In genomic region chr1:44213222-44214112, GRCh38 we compare ENCODE assay signal across 1 cellular context.
TF ChIP-seq lines count a peak whose summit lies in the region.

Gene DMAP1 (plus strand): TSS chr1:44213471. CDS start chr1:44213754, 283 bp downstream.

TF ChIP-seq in K562, 482 proteins besides CTCF, POLR2A, EP300 and RAD21 (continued from another document and continues in another):
- peak in 1 of 2 experiments; percentile 67; a peak in 1 of 4 replicates for TF ChIP-seq ZMIZ1 (IDR thresholded peaks at IDR 0.05; ENCODE audit: low read depth in 2 of 2, low read length in 2 of 2)
- no peak for TF ChIP-seq SRSF1 (IDR thresholded peaks at IDR 0.05; ENCODE audit: low read depth, low read length)
- TF ChIP-seq ZNF280A (IDR thresholded peaks at IDR 0.05; ENCODE audit: low read depth, partially characterized antibody): no peak
- TF ChIP-seq, protein P1, sequence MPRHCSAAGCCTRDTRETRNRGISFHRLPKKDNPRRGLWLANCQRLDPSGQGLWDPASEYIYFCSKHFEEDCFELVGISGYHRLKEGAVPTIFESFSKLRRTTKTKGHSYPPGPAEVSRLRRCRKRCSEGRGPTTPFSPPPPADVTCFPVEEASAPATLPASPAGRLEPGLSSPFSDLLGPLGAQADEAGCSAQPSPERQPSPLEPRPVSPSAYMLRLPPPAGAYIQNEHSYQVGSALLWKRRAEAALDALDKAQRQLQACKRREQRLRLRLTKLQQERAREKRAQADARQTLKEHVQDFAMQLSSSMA (CRISPR knock-in tag; IDR thresholded peaks at IDR 0.05): peak; percentile 94
- TF ChIP-seq ARHGAP35 (IDR thresholded peaks at IDR 0.05; ENCODE audit: partially characterized antibody): no peak
- peak; percentile 100 for TF ChIP-seq GABPB1 (CRISPR knock-in tag; IDR thresholded peaks at IDR 0.05)
- TF ChIP-seq ZNF324 (CRISPR knock-in tag; IDR thresholded peaks at IDR 0.05): peak; percentile 44; the same call in 1 of the 2 replicates
- no peak for TF ChIP-seq BRD9 (IDR thresholded peaks at IDR 0.05; ENCODE audit: low read depth, partially characterized antibody)
- no peak; the same call in 1 of the 2 replicates for TF ChIP-seq TAL1 (IDR thresholded peaks at IDR 0.05)
- TF ChIP-seq KAT8 (IDR thresholded peaks at IDR 0.05; ENCODE audit: low read depth): no peak
- TF ChIP-seq ZNF77 (CRISPR knock-in tag; IDR thresholded peaks at IDR 0.05): no peak
- TF ChIP-seq TEAD1 (CRISPR knock-in tag; IDR thresholded peaks at IDR 0.05): peak; percentile 81 to 93; a peak in 3 of 4 replicates
- no peak for TF ChIP-seq ZNF282 (CRISPR knock-in tag; IDR thresholded peaks at IDR 0.05)
- no peak for TF ChIP-seq NFE2L1 (tag; IDR thresholded peaks at IDR 0.05; ENCODE audit: borderline replicate concordance, low read depth)
- TF ChIP-seq KDM5B (IDR thresholded peaks at IDR 0.05; ENCODE audit: insufficient replicate concordance, low read depth, low read length): peak; percentile 80
- peak; percentile 69; the same call in 1 of the 2 replicates for TF ChIP-seq E2F5 (CRISPR knock-in tag; IDR thresholded peaks at IDR 0.05)
- TF ChIP-seq ILK (tag; IDR thresholded peaks at IDR 0.05; ENCODE audit: borderline replicate concordance, low read depth): no peak
- TF ChIP-seq XRCC5 (IDR thresholded peaks at IDR 0.05; ENCODE audit: low read depth, low read length): peak; percentile 100
- TF ChIP-seq, protein P2, sequence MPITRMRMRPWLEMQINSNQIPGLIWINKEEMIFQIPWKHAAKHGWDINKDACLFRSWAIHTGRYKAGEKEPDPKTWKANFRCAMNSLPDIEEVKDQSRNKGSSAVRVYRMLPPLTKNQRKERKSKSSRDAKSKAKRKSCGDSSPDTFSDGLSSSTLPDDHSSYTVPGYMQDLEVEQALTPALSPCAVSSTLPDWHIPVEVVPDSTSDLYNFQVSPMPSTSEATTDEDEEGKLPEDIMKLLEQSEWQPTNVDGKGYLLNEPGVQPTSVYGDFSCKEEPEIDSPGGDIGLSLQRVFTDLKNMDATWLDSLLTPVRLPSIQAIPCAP (CRISPR knock-in tag; IDR thresholded peaks at IDR 0.05; ENCODE audit: borderline replicate concordance): no peak
- TF ChIP-seq LARP7 (IDR thresholded peaks at IDR 0.05): peak; percentile 93
- TF ChIP-seq CBX2 (IDR thresholded peaks at IDR 0.05; ENCODE audit: insufficient read depth, low read length, poor library complexity, severe bottlenecking): no peak
- 0 out of 2 replicates have a peak, but pooled peaks have one; percentile 72 for TF ChIP-seq ZNF174 (CRISPR knock-in tag; IDR thresholded peaks at IDR 0.05)
- no peak for TF ChIP-seq SLC30A9 (CRISPR knock-in tag; IDR thresholded peaks at IDR 0.05)
- no peak for TF ChIP-seq WHSC1 (IDR thresholded peaks at IDR 0.05; ENCODE audit: low read length)
- TF ChIP-seq SMAD2 (IDR thresholded peaks at IDR 0.05; ENCODE audit: low read depth, low read length): no peak
- TF ChIP-seq, protein P3, sequence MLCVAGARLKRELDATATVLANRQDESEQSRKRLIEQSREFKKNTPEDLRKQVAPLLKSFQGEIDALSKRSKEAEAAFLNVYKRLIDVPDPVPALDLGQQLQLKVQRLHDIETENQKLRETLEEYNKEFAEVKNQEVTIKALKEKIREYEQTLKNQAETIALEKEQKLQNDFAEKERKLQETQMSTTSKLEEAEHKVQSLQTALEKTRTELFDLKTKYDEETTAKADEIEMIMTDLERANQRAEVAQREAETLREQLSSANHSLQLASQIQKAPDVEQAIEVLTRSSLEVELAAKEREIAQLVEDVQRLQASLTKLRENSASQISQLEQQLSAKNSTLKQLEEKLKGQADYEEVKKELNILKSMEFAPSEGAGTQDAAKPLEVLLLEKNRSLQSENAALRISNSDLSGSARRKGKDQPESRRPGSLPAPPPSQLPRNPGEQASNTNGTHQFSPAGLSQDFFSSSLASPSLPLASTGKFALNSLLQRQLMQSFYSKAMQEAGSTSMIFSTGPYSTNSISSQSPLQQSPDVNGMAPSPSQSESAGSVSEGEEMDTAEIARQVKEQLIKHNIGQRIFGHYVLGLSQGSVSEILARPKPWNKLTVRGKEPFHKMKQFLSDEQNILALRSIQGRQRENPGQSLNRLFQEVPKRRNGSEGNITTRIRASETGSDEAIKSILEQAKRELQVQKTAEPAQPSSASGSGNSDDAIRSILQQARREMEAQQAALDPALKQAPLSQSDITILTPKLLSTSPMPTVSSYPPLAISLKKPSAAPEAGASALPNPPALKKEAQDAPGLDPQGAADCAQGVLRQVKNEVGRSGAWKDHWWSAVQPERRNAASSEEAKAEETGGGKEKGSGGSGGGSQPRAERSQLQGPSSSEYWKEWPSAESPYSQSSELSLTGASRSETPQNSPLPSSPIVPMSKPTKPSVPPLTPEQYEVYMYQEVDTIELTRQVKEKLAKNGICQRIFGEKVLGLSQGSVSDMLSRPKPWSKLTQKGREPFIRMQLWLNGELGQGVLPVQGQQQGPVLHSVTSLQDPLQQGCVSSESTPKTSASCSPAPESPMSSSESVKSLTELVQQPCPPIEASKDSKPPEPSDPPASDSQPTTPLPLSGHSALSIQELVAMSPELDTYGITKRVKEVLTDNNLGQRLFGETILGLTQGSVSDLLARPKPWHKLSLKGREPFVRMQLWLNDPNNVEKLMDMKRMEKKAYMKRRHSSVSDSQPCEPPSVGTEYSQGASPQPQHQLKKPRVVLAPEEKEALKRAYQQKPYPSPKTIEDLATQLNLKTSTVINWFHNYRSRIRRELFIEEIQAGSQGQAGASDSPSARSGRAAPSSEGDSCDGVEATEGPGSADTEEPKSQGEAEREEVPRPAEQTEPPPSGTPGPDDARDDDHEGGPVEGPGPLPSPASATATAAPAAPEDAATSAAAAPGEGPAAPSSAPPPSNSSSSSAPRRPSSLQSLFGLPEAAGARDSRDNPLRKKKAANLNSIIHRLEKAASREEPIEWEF (CRISPR knock-in tag; IDR thresholded peaks at IDR 0.05): no peak
- peak; percentile 72 for TF ChIP-seq EP400 (IDR thresholded peaks at IDR 0.05)
- TF ChIP-seq NR3C1 (CRISPR knock-in tag; IDR thresholded peaks at IDR 0.05): 0 out of 2 replicates have a peak, but pooled peaks have one; percentile 30
- TF ChIP-seq FOS (IDR thresholded peaks at IDR 0.05; ENCODE audit: extremely low read depth, insufficient read length): no peak
- TF ChIP-seq ZKSCAN8 (CRISPR knock-in tag; IDR thresholded peaks at IDR 0.05): no peak
- no peak for TF ChIP-seq ZKSCAN3 (CRISPR knock-in tag; IDR thresholded peaks at IDR 0.05)
- TF ChIP-seq SNAPC5 (CRISPR knock-in tag; IDR thresholded peaks at IDR 0.05): no peak
- TF ChIP-seq SRSF3 (IDR thresholded peaks at IDR 0.05; ENCODE audit: insufficient read depth, low read length): no peak
- peak; percentile 60 for TF ChIP-seq TAF9B (IDR thresholded peaks at IDR 0.05; ENCODE audit: partially characterized antibody)
- TF ChIP-seq ZNF445 (CRISPR knock-in tag; IDR thresholded peaks at IDR 0.05; ENCODE audit: low read depth): no peak
- TF ChIP-seq, protein P4, sequence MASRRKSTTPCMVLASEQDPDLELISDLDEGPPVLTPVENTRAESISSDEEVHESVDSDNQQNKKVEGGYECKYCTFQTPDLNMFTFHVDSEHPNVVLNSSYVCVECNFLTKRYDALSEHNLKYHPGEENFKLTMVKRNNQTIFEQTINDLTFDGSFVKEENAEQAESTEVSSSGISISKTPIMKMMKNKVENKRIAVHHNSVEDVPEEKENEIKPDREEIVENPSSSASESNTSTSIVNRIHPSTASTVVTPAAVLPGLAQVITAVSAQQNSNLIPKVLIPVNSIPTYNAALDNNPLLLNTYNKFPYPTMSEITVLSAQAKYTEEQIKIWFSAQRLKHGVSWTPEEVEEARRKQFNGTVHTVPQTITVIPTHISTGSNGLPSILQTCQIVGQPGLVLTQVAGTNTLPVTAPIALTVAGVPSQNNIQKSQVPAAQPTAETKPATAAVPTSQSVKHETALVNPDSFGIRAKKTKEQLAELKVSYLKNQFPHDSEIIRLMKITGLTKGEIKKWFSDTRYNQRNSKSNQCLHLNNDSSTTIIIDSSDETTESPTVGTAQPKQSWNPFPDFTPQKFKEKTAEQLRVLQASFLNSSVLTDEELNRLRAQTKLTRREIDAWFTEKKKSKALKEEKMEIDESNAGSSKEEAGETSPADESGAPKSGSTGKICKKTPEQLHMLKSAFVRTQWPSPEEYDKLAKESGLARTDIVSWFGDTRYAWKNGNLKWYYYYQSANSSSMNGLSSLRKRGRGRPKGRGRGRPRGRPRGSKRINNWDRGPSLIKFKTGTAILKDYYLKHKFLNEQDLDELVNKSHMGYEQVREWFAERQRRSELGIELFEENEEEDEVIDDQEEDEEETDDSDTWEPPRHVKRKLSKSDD (conservative IDR thresholded peaks at IDR 0.05; ENCODE audit: low read length): 0 out of 2 replicates have a peak, but pooled peaks have one; percentile 61
- TF ChIP-seq XRCC3 (IDR thresholded peaks at IDR 0.05): no peak
- peak; percentile 14 for TF ChIP-seq NCOA4 (IDR thresholded peaks at IDR 0.05; ENCODE audit: partially characterized antibody)
- peak; percentile 72; the same call in 1 of the 2 replicates for TF ChIP-seq ZNF766 (CRISPR knock-in tag; conservative IDR thresholded peaks at IDR 0.05)
- TF ChIP-seq HDGF (IDR thresholded peaks at IDR 0.05): peak; percentile 92; the same call in 1 of the 2 replicates
- TF ChIP-seq CC2D1A (IDR thresholded peaks at IDR 0.05): peak; percentile 92
